Comparison of ENCODE assay signal across 28 cellular contexts in genomic region chr22:20152464-20152890, GRCh38. TPM values are rescaled to one million over a fixed set of nuclear protein-coding genes. Genes with fewer than 3 reads are reported as not detected.
DNase-seq lines count a peak whose midpoint lies in the region; ATAC-seq and TF ChIP-seq lines count a peak whose summit lies in the region.
"Had no signal": no experiment of that assay in that cellular context is flagged by ENCODE, and none has a peak within 500 bp of the region (broad histone marks: within the 10 kb centered on the region; RNA-seq: fewer than 3 reads in every experiment).

No MANE protein-coding gene starts in this region.

- H3K18ac ChIP-seq in neuronal stem cell (ENCODE audit: low read length) = peak overlapping the region; percentile 87

- H2AFZ ChIP-seq in hepatocyte = no peak overlapping the region
- H2AFZ ChIP-seq in neuronal stem cell (ENCODE audit: low read length) = no peak overlapping the region
- no peak overlapping the region for H2AFZ ChIP-seq in osteoblast (ENCODE audit: low read length)

- peaks cover 0 to 27% (median 0%) of the 10 kb centered on the region in 11 experiments; a peak in 7 of 22 replicates for H4K20me1 ChIP-seq in BLaER1 treated with 17β-estradiol and CSF1 and Interleukin-3, amounts not matched to agents 10 nM and 100 nM
- no peaks in the 10 kb centered on the region for H4K20me1 ChIP-seq in hepatocyte (ENCODE audit: insufficient read depth, poor library complexity, severe bottlenecking)
- H4K20me1 ChIP-seq in osteoblast (ENCODE audit: insufficient read depth, low read length) = peaks cover 10% of the 10 kb centered on the region

- H3K4me1 Mint-ChIP-seq in stimulated activated naive B cell treated with anti-CD40 and anti-IgM and Interleukin-4, amounts not matched to agents 10 μg/mL and 1 μg/mL and 100 μg/mL, for 72 hours = peaks cover 3 to 9% of the 10 kb centered on the region in 2 donors

- peak overlapping the region in 4 of 11 experiments; percentile 7 to 79 (median 37); a peak in 3 of 22 replicates for H3K27ac ChIP-seq in BLaER1 treated with 17β-estradiol and CSF1 and Interleukin-3, amounts not matched to agents 10 nM and 100 nM
- peak overlapping the region; percentile 73 for H3K27ac ChIP-seq in hepatocyte
- no peak overlapping the region for H3K27ac ChIP-seq in neuronal stem cell (replicated peaks; ENCODE audit: low read length)
- H3K27ac ChIP-seq in osteoblast (ENCODE audit: low read depth, low read length) = no peak overlapping the region
- H3K27ac ChIP-seq in caudate nucleus (ENCODE audit: low read depth, low read length) = no peak overlapping the region

- TF ChIP-seq CTCF in hepatocyte (IDR thresholded peaks at IDR 0.05; ENCODE audit: poor library complexity) (no peak), osteoblast (IDR thresholded peaks at IDR 0.05; ENCODE audit: extremely low read depth, low read depth, low read length) (no peak)

- no peak overlapping the region for H3K4ac ChIP-seq in neuronal stem cell (ENCODE audit: low read length)

- H3K27ac Mint-ChIP-seq in stimulated activated naive B cell treated with anti-CD40 and anti-IgM and Interleukin-4, amounts not matched to agents 10 μg/mL and 1 μg/mL and 100 μg/mL, for 72 hours = peak overlapping the region; percentile 47
- H3K27ac Mint-ChIP-seq: CD14-positive monocyte had no signal

- no peak overlapping the region for H2BK15ac ChIP-seq in neuronal stem cell (ENCODE audit: low read length)

- WGBS in hepatocyte (ENCODE audit: low lambda C conversion rate, missing lambda C conversion rate) = 92% methylated on average over 14 of the region's 14 CpGs
- WGBS in neuronal stem cell (ENCODE audit: extremely low coverage in 2 of 2, insufficient read length in 2 of 2, insufficient replicate concordance in 1 of 2), 2 donors = no CpG with 5 or more reads among the region's 14 CpGs

- no peak overlapping the region for H2BK120ac ChIP-seq in neuronal stem cell (ENCODE audit: low read depth, low read length)

- H3K4me3 ChIP-seq in BLaER1 treated with 17β-estradiol and CSF1 and Interleukin-3, amounts not matched to agents 10 nM and 100 nM = no peak overlapping the region
- no peak overlapping the region for H3K4me3 ChIP-seq in hepatocyte
- peak overlapping the region in 1 of 2 donors; percentile 43 for H3K4me3 ChIP-seq in neuronal stem cell (ENCODE audit: low read length in 2 of 2)
- H3K4me3 ChIP-seq in osteoblast (ENCODE audit: insufficient read depth, low read length) = no peak overlapping the region
- H3K4me3 ChIP-seq: GM12878 had no signal

- no peaks in the 10 kb centered on the region for H3K79me2 ChIP-seq in hepatocyte
- H3K79me2 ChIP-seq in osteoblast (ENCODE audit: insufficient read depth, low read length) = no peaks in the 10 kb centered on the region

- H3K4me2 ChIP-seq in BLaER1 treated with 17β-estradiol and CSF1 and Interleukin-3, amounts not matched to agents 10 nM and 100 nM = peak overlapping the region in 7 of 11 experiments; percentile 4 to 92 (median 30); a peak in 8 of 22 replicates
- no peak overlapping the region for H3K4me2 ChIP-seq in hepatocyte
- no peak overlapping the region for H3K4me2 ChIP-seq in neuronal stem cell (ENCODE audit: insufficient read depth, low read length, poor library complexity, severe bottlenecking)
- H3K4me2 ChIP-seq in osteoblast (ENCODE audit: insufficient read depth, low read length) = no peak overlapping the region

- H3K4me3 Mint-ChIP-seq in stimulated activated naive B cell treated with anti-CD40 and anti-IgM and Interleukin-4, amounts not matched to agents 10 μg/mL and 1 μg/mL and 100 μg/mL, for 72 hours = no peak overlapping the region
- H3K4me3 Mint-ChIP-seq: CD14-positive monocyte; CD4-positive, alpha-beta memory T cell; CD4-positive, CD25-positive, alpha-beta regulatory T cell had no signal

- H3K27me3 Mint-ChIP-seq in stimulated activated naive B cell treated with anti-CD40 and anti-IgM and Interleukin-4, amounts not matched to agents 10 μg/mL and 1 μg/mL and 100 μg/mL, for 72 hours = peaks cover 8 to 17% of the 10 kb centered on the region in 2 donors

- no peak for ATAC-seq in stimulated activated naive B cell treated with anti-CD40 and anti-IgM and Interleukin-4, amounts not matched to agents 10 μg/mL and 1 μg/mL and 100 μg/mL, for 72 hours (replicated peaks)
- no peak for ATAC-seq in esophagus mucosa
- ATAC-seq: GM12878 had no signal

- H4K8ac ChIP-seq in neuronal stem cell (ENCODE audit: low read depth, low read length) = no peak overlapping the region

- no peaks in the 10 kb centered on the region for H3K9me3 Mint-ChIP-seq in stimulated activated naive B cell treated with anti-CD40 and anti-IgM and Interleukin-4, amounts not matched to agents 10 μg/mL and 1 μg/mL and 100 μg/mL, for 72 hours
- H3K9me3 Mint-ChIP-seq: CD14-positive monocyte; CD4-positive, alpha-beta memory T cell; CD4-positive, CD25-positive, alpha-beta regulatory T cell; CD8-positive, alpha-beta memory T cell had no signal

- no peaks in the 10 kb centered on the region for H3K9me3 ChIP-seq in BLaER1 treated with 17β-estradiol and CSF1 and Interleukin-3, amounts not matched to agents 10 nM and 100 nM (replicated peaks in 1 of 11)
- H3K9me3 ChIP-seq in hepatocyte (ENCODE audit: low read depth) (no peaks in the 10 kb centered on the region), neuronal stem cell (replicated peaks in 1 of 2; ENCODE audit: control insufficient read depth in 2 of 2, insufficient read depth in 1 of 2, low read depth in 1 of 2, low read length in 2 of 2) (no peaks in the 10 kb centered on the region), osteoblast (ENCODE audit: low read depth, low read length) (no peaks in the 10 kb centered on the region)
- H3K9me3 ChIP-seq: BE2C had no signal

- no peak overlapping the region for H4K91ac ChIP-seq in neuronal stem cell (ENCODE audit: low read depth, low read length, poor library complexity)

- no peaks in the 10 kb centered on the region for H3K36me3 Mint-ChIP-seq in stimulated activated naive B cell treated with anti-CD40 and anti-IgM and Interleukin-4, amounts not matched to agents 10 μg/mL and 1 μg/mL and 100 μg/mL, for 72 hours
- H3K36me3 Mint-ChIP-seq: CD14-positive monocyte; CD4-positive, alpha-beta memory T cell; CD4-positive, CD25-positive, alpha-beta regulatory T cell; CD8-positive, alpha-beta memory T cell had no signal

- no peaks in the 10 kb centered on the region for H3K79me1 ChIP-seq in neuronal stem cell (ENCODE audit: low read depth, low read length)

- DNase-seq in hepatocyte (ENCODE audit: low spot score) (no peak), neuronal stem cell (ENCODE audit: low spot score) (no peak), SIG-M5 (lab: John Stamatoyannopoulos, UW) (no peak), osteoblast (ENCODE audit: insufficient read length, low spot score, missing footprints) (no peak), caudate nucleus (lab: John Stamatoyannopoulos, UW) (no peak)
- DNase-seq in stimulated activated naive B cell treated with anti-CD40 and anti-IgM and Interleukin-4, amounts not matched to agents 10 μg/mL and 1 μg/mL and 100 μg/mL, for 72 hours = no peak
- DNase-seq: 8988T; ACHN; BE2C; C1 segment of cervical spinal cord; CD4-positive, alpha-beta memory T cell; CD4-positive, CD25-positive, alpha-beta regulatory T cell; CD8-positive, alpha-beta memory T cell; COR-L47; DMS 273 treated with DMSO at 0.1 percent for 48 hours; DMS153; DMS53; DMS79; DND-41; EL; GDM1 had no signal

- no peaks in the 10 kb centered on the region for H3K36me3 ChIP-seq in BLaER1 treated with 17β-estradiol and CSF1 and Interleukin-3, amounts not matched to agents 10 nM and 100 nM
- no peaks in the 10 kb centered on the region for H3K36me3 ChIP-seq in hepatocyte (replicated peaks; ENCODE audit: insufficient read depth, low read depth)
- no peaks in the 10 kb centered on the region for H3K36me3 ChIP-seq in neuronal stem cell (replicated peaks in 1 of 2; ENCODE audit: control insufficient read depth in 2 of 2, insufficient read depth in 2 of 2, low read length in 2 of 2)
- no peaks in the 10 kb centered on the region for H3K36me3 ChIP-seq in osteoblast (ENCODE audit: insufficient read depth, low read length)
- H3K36me3 ChIP-seq: BE2C had no signal

- peak overlapping the region; percentile 60 for H2BK5ac ChIP-seq in neuronal stem cell (ENCODE audit: low read length)

- H3K9me2 ChIP-seq in hepatocyte (replicated peaks; ENCODE audit: insufficient read depth) = no peaks in the 10 kb centered on the region

- H3K9ac ChIP-seq in BLaER1 treated with 17β-estradiol and CSF1 and Interleukin-3, amounts not matched to agents 10 nM and 100 nM = peak overlapping the region in 1 of 11 experiments; percentile 25; a peak in 1 of 22 replicates
- H3K9ac ChIP-seq in neuronal stem cell (ENCODE audit: low read depth, low read length, poor library complexity) = no peak overlapping the region

- no peak overlapping the region for H2BK12ac ChIP-seq in neuronal stem cell (ENCODE audit: low read length)

- peak overlapping the region; percentile 92 for H2AK5ac ChIP-seq in neuronal stem cell (ENCODE audit: low read depth, low read length)

- H3K14ac ChIP-seq in neuronal stem cell (ENCODE audit: low read length) = no peak overlapping the region

- peaks cover 34 to 98% (median 95%) of the 10 kb centered on the region in 10 experiments for H3K4me1 ChIP-seq in BLaER1 treated with 17β-estradiol and CSF1 and Interleukin-3, amounts not matched to agents 10 nM and 100 nM
- no peaks in the 10 kb centered on the region for H3K4me1 ChIP-seq in hepatocyte (ENCODE audit: insufficient read depth)
- H3K4me1 ChIP-seq in neuronal stem cell (ENCODE audit: control insufficient read depth in 2 of 2, insufficient read depth in 1 of 2, low read depth in 1 of 2, low read length in 2 of 2) = peaks cover 11 to 32% of the 10 kb centered on the region in 2 donors
- H3K4me1 ChIP-seq in osteoblast (ENCODE audit: insufficient read depth, low read length) = peaks cover 3% of the 10 kb centered on the region

- H3K23ac ChIP-seq in neuronal stem cell (ENCODE audit: low read depth, low read length, poor library complexity) = peak overlapping the region; percentile 75

- no peaks in the 10 kb centered on the region for H3K27me3 ChIP-seq in BLaER1 treated with 17β-estradiol and CSF1 and Interleukin-3, amounts not matched to agents 10 nM and 100 nM
- H3K27me3 ChIP-seq in hepatocyte (no peaks in the 10 kb centered on the region), neuronal stem cell (ENCODE audit: control insufficient read depth in 3 of 3, insufficient read depth in 3 of 3, low read depth in 1 of 3, low read length in 3 of 3) (no peaks in the 10 kb centered on the region), osteoblast (ENCODE audit: insufficient read depth, low read length) (no peaks in the 10 kb centered on the region)
- H3K27me3 ChIP-seq: BE2C had no signal

RNA-seq across cellular contexts. Expression of gene CCDC188, which starts 1.6 kb away (rescaled TPM):
- not detected in 2 replicates for total RNA-seq in hepatocyte
- not detected in 2 replicates for polyA plus RNA-seq in hepatocyte
- polyA plus RNA-seq in neuronal stem cell (2013, experiment 1 of 2) = not detected
- not detected for polyA plus RNA-seq in neuronal stem cell (2013, experiment 2 of 2)
- total RNA-seq in osteoblast = 0.36 and 0.59 TPM in 2 replicates
- 0.44 TPM for total RNA-seq in esophagus mucosa
- total RNA-seq: A673; CD4-positive, alpha-beta memory T cell; CD8-positive, alpha-beta memory T cell; G401; GM12878 had no signal
- polyA plus RNA-seq: AG04450; CD14-positive monocyte; CD4-positive, alpha-beta memory T cell; CD4-positive, CD25-positive, alpha-beta regulatory T cell; CD8-positive, alpha-beta memory T cell; GM12878 had no signal

RNA-seq across cellular contexts. Expression of gene ZDHHC8, which starts 20.9 kb away (rescaled TPM):
- total RNA-seq in hepatocyte = 4.5 and 9.6 TPM in 2 replicates
- 65.1 and 72.7 TPM in 2 replicates for polyA plus RNA-seq in hepatocyte
- polyA plus RNA-seq in neuronal stem cell (2013, experiment 1 of 2) = 44.3 TPM
- 42.8 TPM for polyA plus RNA-seq in neuronal stem cell (2013, experiment 2 of 2)
- 9.8 and 11.8 TPM in 2 replicates for total RNA-seq in osteoblast
- total RNA-seq in esophagus mucosa = 24.5 TPM

RNA-seq across cellular contexts. Expression of gene TRMT2A, which starts 35.5 kb away (rescaled TPM):
- 34.4 and 50.2 TPM in 2 replicates for total RNA-seq in hepatocyte
- 65.1 and 78.7 TPM in 2 replicates for polyA plus RNA-seq in hepatocyte
- polyA plus RNA-seq in neuronal stem cell (2013, experiment 1 of 2) = 21.2 TPM
- 21.9 TPM for polyA plus RNA-seq in neuronal stem cell (2013, experiment 2 of 2)
- 35.9 and 43.8 TPM in 2 replicates for total RNA-seq in osteoblast
- total RNA-seq in esophagus mucosa = 31.8 TPM

RNA-seq across cellular contexts. Expression of gene RANBP1, which starts 36.6 kb away (rescaled TPM):
- 223 and 227 TPM in 2 replicates for total RNA-seq in hepatocyte
- polyA plus RNA-seq in hepatocyte = 189 and 192 TPM in 2 replicates
- 496 TPM for polyA plus RNA-seq in neuronal stem cell (2013, experiment 1 of 2)
- 494 TPM for polyA plus RNA-seq in neuronal stem cell (2013, experiment 2 of 2)
- total RNA-seq in osteoblast = 78.4 and 85.8 TPM in 2 replicates
- 141 TPM for total RNA-seq in esophagus mucosa

Comparison
In these comparisons a context has a peak if more than half of its experiments do, and no peak if none do; other contexts are left out.
1. H3K4me2 ChIP-seq: peak in BLaER1 treated with 17β-estradiol and CSF1 and Interleukin-3, amounts not matched to agents 10 nM and 100 nM (7 of 11); none in hepatocyte (single experiment), neuronal stem cell (single experiment) and osteoblast (single experiment).